9 cellular contexts compared by ENCODE assay signal in genomic region chr16:72989203-72989991, GRCh38.
DNase-seq lines count a peak whose midpoint lies in the region; ATAC-seq, FAIRE-seq and TF ChIP-seq lines count a peak whose summit lies in the region.
"Had no signal": no experiment of that assay in that cellular context is flagged by ENCODE, and none has a peak within 500 bp of the region (broad histone marks: within the 10 kb centered on the region; RNA-seq: fewer than 3 reads in every experiment).

No MANE protein-coding gene starts in this region.

- peak overlapping the region; percentile 73 for H3K4me3 ChIP-seq in adipocyte (ENCODE audit: low read length)

- no peaks in the 10 kb centered on the region for H3K27me3 ChIP-seq in adipocyte (replicated peaks; ENCODE audit: control insufficient read depth, insufficient read depth, low read length)

- no peak for TF ChIP-seq POLR2A in H54 (IDR thresholded peaks at IDR 0.05; ENCODE audit: low read depth, low read length)

- H3K9me3 ChIP-seq in adipocyte (ENCODE audit: control insufficient read depth, low read length): no peaks in the 10 kb centered on the region

- peaks cover 73% of the 10 kb centered on the region for H3K4me1 ChIP-seq in adipocyte (ENCODE audit: control insufficient read depth, insufficient read depth, low read length)

- peak; percentile 62 for DNase-seq in H54 (ENCODE audit: insufficient read length, low spot score)
- DNase-seq in adipocyte (ENCODE audit: low read depth): peak; percentile 86
- DNase-seq in hepatic stellate cell (ENCODE audit: low spot score): peak; percentile 49
- DNase-seq in stromal cell of bone marrow (ENCODE audit: low read depth): peak; percentile 95
- DNase-seq in NCI-H748 (lab: John Stamatoyannopoulos, UW; ENCODE audit: unreplicated experiment): no peak
- DNase-seq: activated CD4-positive, alpha-beta T cell treated with anti-CD3 and anti-CD28 coated beads, Interleukin-2, amount 50 U/mL, for 4 hours had no signal

- peak overlapping the region; percentile 85 for H3K9ac ChIP-seq in adipocyte (ENCODE audit: low read length)

- no peak for FAIRE-seq in H54 (lab: Jason Lieb, UNC)

- no peaks in the 10 kb centered on the region for H3K36me3 ChIP-seq in adipocyte (ENCODE audit: control insufficient read depth, insufficient read depth, low read length, severe bottlenecking)

- ATAC-seq in HG02759 (IDR thresholded peaks at IDR 0.05; ENCODE audit: unreplicated experiment) (no peak), GM18870 (IDR thresholded peaks at IDR 0.05; ENCODE audit: unreplicated experiment) (no peak), HG03342 (IDR thresholded peaks at IDR 0.05; ENCODE audit: unreplicated experiment) (no peak)
